Comparison of ENCODE assay signal across 16 cellular contexts in genomic region chr21:21029159-21029558, GRCh38. TPM values are rescaled to one million over a fixed set of nuclear protein-coding genes. Genes with fewer than 3 reads are reported as not detected.
DNase-seq lines count a peak whose midpoint lies in the region; ATAC-seq and TF ChIP-seq lines count a peak whose summit lies in the region.
"Had no signal": no experiment of that assay in that cellular context is flagged by ENCODE, and none has a peak within 500 bp of the region (broad histone marks: within the 10 kb centered on the region; RNA-seq: fewer than 3 reads in every experiment).

No MANE protein-coding gene starts in this region.

- H3K9me3 Mint-ChIP-seq in Caco-2 (ENCODE audit: unreplicated experiment), result no peaks in the 10 kb centered on the region
- H3K9me3 Mint-ChIP-seq in activated naive CD4-positive, alpha-beta T cell treated with anti-CD3 and anti-CD28 coated beads, Interleukin-2, amount 10 ng/mL, durations not matched to agents 7 days and 5 days, result no peaks in the 10 kb centered on the region

- H3K36me3 ChIP-seq in DND-41 (ENCODE audit: insufficient read depth, low read length), result no peaks in the 10 kb centered on the region
- no peaks in the 10 kb centered on the region for H3K36me3 ChIP-seq in stomach
- no peaks in the 10 kb centered on the region for H3K36me3 ChIP-seq in Caco-2 (ENCODE audit: control insufficient read depth, insufficient read depth, low read length)
- H3K36me3 ChIP-seq in left ventricle myocardium inferior, result no peaks in the 10 kb centered on the region
- H3K36me3 ChIP-seq: adrenal gland, heart right ventricle had no signal

- intact Hi-C loops in stomach (cut with DNase I; ENCODE audit: low total_unique reads), result no loop called here
- intact Hi-C loops in Caco-2 (cut with micrococcal nuclease; ENCODE audit: unreplicated experiment), result no loop called here
- intact Hi-C loops in left ventricle myocardium inferior (cut with micrococcal nuclease), result no loop called here

- no peak for TF ChIP-seq CTCF in DND-41 (IDR thresholded peaks at IDR 0.05; ENCODE audit: borderline replicate concordance, extremely low read depth, low read length, poor library complexity, severe bottlenecking)
- no peak for TF ChIP-seq CTCF in choroid plexus epithelial cell (conservative IDR thresholded peaks at IDR 0.05; ENCODE audit: low read depth, low read length)
- no peak for TF ChIP-seq CTCF in stomach (IDR thresholded peaks at IDR 0.05)
- TF ChIP-seq CTCF in Caco-2 (IDR thresholded peaks at IDR 0.05; ENCODE audit: insufficient read depth in 1 of 2, low read depth in 1 of 2, low read length in 1 of 2, severe bottlenecking in 1 of 2, unreplicated experiment in 1 of 2), result no peak
- no peak for TF ChIP-seq CTCF in left ventricle myocardium inferior (IDR thresholded peaks at IDR 0.05; ENCODE audit: borderline replicate concordance)

- H3K4me1 ChIP-seq in DND-41 (ENCODE audit: insufficient read depth, low read length) (no peaks in the 10 kb centered on the region), stomach (no peaks in the 10 kb centered on the region), Caco-2 (no peaks in the 10 kb centered on the region), left ventricle myocardium inferior (no peaks in the 10 kb centered on the region)

- H3K27ac Mint-ChIP-seq in Caco-2 (ENCODE audit: unreplicated experiment), result no peak overlapping the region
- no peak overlapping the region for H3K27ac Mint-ChIP-seq in activated naive CD4-positive, alpha-beta T cell treated with anti-CD3 and anti-CD28 coated beads, Interleukin-2, amount 10 ng/mL, durations not matched to agents 7 days and 5 days
- H3K27ac Mint-ChIP-seq: progenitor cell of endocrine pancreas had no signal

- H3K4me3 ChIP-seq in DND-41 (ENCODE audit: low read depth in 1 of 2, low read length in 2 of 2) (no peak overlapping the region), choroid plexus epithelial cell (ENCODE audit: low read depth, low read length) (no peak overlapping the region), stomach (no peak overlapping the region), Caco-2 (ENCODE audit: low read depth, low read length) (no peak overlapping the region), left ventricle myocardium inferior (no peak overlapping the region)
- H3K4me3 ChIP-seq: adrenal gland, coronary artery, heart right ventricle had no signal

- H3K27ac ChIP-seq in DND-41 (ENCODE audit: low read length), result no peak overlapping the region
- no peak overlapping the region for H3K27ac ChIP-seq in stomach
- no peak overlapping the region for H3K27ac ChIP-seq in left ventricle myocardium inferior (replicated peaks)
- H3K27ac ChIP-seq: adrenal gland, coronary artery, heart right ventricle had no signal

- TF ChIP-seq POLR2A in stomach (IDR thresholded peaks at IDR 0.05), result no peak

- H3K4me2 ChIP-seq in DND-41 (ENCODE audit: insufficient read depth, low read length), result no peak overlapping the region

- POLR2A ChIA-PET in Caco-2 (lab: Charles Lee), result no interaction called here

- H3K27me3 ChIP-seq in DND-41 (ENCODE audit: insufficient read depth, low read length, poor library complexity), result no peaks in the 10 kb centered on the region
- H3K27me3 ChIP-seq in stomach, result no peaks in the 10 kb centered on the region
- no peaks in the 10 kb centered on the region for H3K27me3 ChIP-seq in Caco-2 (replicated peaks; ENCODE audit: control insufficient read depth, insufficient read depth, low read length)
- no peaks in the 10 kb centered on the region for H3K27me3 ChIP-seq in left ventricle myocardium inferior (ENCODE audit: low read depth)
- H3K27me3 ChIP-seq: adrenal gland, heart right ventricle had no signal

- 27 to 47% (median 34%) methylated on average over 2 of the region's 2 CpGs for WGBS in stomach, 5 donors

- no peaks in the 10 kb centered on the region for H3K9me3 ChIP-seq in DND-41 (ENCODE audit: insufficient read depth, low read length, severe bottlenecking)
- H3K9me3 ChIP-seq in stomach, result no peaks in the 10 kb centered on the region
- no peaks in the 10 kb centered on the region for H3K9me3 ChIP-seq in Caco-2
- no peaks in the 10 kb centered on the region for H3K9me3 ChIP-seq in left ventricle myocardium inferior (replicated peaks)
- H3K9me3 ChIP-seq: adrenal gland, heart right ventricle had no signal

- CTCF ChIA-PET in Caco-2 (lab: Charles Lee), result no interaction called here
- CTCF ChIA-PET in activated naive CD4-positive, alpha-beta T cell treated with anti-CD3 and anti-CD28 coated beads, Interleukin-2, amount 10 ng/mL, durations not matched to agents 7 days and 5 days (lab: Charles Lee), result no interaction called here

- no peaks in the 10 kb centered on the region for H3K27me3 Mint-ChIP-seq in Caco-2 (ENCODE audit: insufficient read depth, unreplicated experiment)
- no peaks in the 10 kb centered on the region for H3K27me3 Mint-ChIP-seq in activated naive CD4-positive, alpha-beta T cell treated with anti-CD3 and anti-CD28 coated beads, Interleukin-2, amount 10 ng/mL, durations not matched to agents 7 days and 5 days
- H3K27me3 Mint-ChIP-seq: progenitor cell of endocrine pancreas had no signal

- no peaks in the 10 kb centered on the region for H4K20me1 ChIP-seq in DND-41 (ENCODE audit: insufficient read depth, low read length)

- H3K4me3 Mint-ChIP-seq in Caco-2 (ENCODE audit: unreplicated experiment), result no peak overlapping the region
- H3K4me3 Mint-ChIP-seq in activated naive CD4-positive, alpha-beta T cell treated with anti-CD3 and anti-CD28 coated beads, Interleukin-2, amount 10 ng/mL, durations not matched to agents 7 days and 5 days, result no peak overlapping the region

- BruUV-seq in Caco-2 (replicated peaks; lab: Mats Ljungman, UMichigan), result no TSS peak

- no peaks in the 10 kb centered on the region for H3K36me3 Mint-ChIP-seq in Caco-2 (ENCODE audit: insufficient read depth, unreplicated experiment)
- H3K36me3 Mint-ChIP-seq in activated naive CD4-positive, alpha-beta T cell treated with anti-CD3 and anti-CD28 coated beads, Interleukin-2, amount 10 ng/mL, durations not matched to agents 7 days and 5 days, result no peaks in the 10 kb centered on the region

- H2AFZ ChIP-seq in DND-41 (ENCODE audit: low read depth, low read length), result no peak overlapping the region; the same call in 1 of the 2 replicates

- H3K79me2 ChIP-seq in DND-41 (ENCODE audit: insufficient read depth, low read length), result no peaks in the 10 kb centered on the region

- H3K9ac ChIP-seq in DND-41 (ENCODE audit: low read depth, low read length), result no peak overlapping the region

- H3K4me1 Mint-ChIP-seq in Caco-2 (ENCODE audit: low read depth, unreplicated experiment), result no peaks in the 10 kb centered on the region
- H3K4me1 Mint-ChIP-seq in activated naive CD4-positive, alpha-beta T cell treated with anti-CD3 and anti-CD28 coated beads, Interleukin-2, amount 10 ng/mL, durations not matched to agents 7 days and 5 days, result no peaks in the 10 kb centered on the region

- ATAC-seq in DND-41 (ENCODE audit: insufficient read depth, low read depth), result peak; percentile 47; the same call in 1 of the 3 replicates
- ATAC-seq: HCT116, heart right ventricle had no signal

- no peak for TF ChIP-seq EP300 in stomach (IDR thresholded peaks at IDR 0.05)

- peak; percentile 33 for DNase-seq in DND-41
- peak; percentile 98 for DNase-seq in MV-4-11 (lab: John Stamatoyannopoulos, UW)
- peak; percentile 69 for DNase-seq in SIG-M5 (lab: John Stamatoyannopoulos, UW)
- DNase-seq in choroid plexus epithelial cell (ENCODE audit: low read depth), result peak; percentile 40
- DNase-seq in stomach, result no peak
- DNase-seq in Caco-2, result no peak
- DNase-seq in activated naive CD4-positive, alpha-beta T cell treated with anti-CD3 and anti-CD28 coated beads, Interleukin-2, amount 10 ng/mL, durations not matched to agents 7 days and 5 days, result no peak
- DNase-seq in left ventricle myocardium inferior, result no peak
- DNase-seq: activated CD4-positive, alpha-beta T cell treated with anti-CD3 and anti-CD28 coated beads, Interleukin-2, amount 50 U/mL, for 4 hours; adrenal gland; heart right ventricle; T1000 had no signal

RNA-seq across cellular contexts. Expression of gene NCAM2, which starts 30.9 kb away (rescaled TPM):
- total RNA-seq in stomach, result 10 to 100 TPM in 1 of 5 donors, under 1 TPM in 3, not detected in 1; 0.45 to 11.0 (median 0.73) TPM
- polyA plus RNA-seq in stomach, result under 1 TPM; 0.06 to 0.61 (median 0.30) TPM
- total RNA-seq in Caco-2 (2022), result not detected in 2 replicates
- total RNA-seq in left ventricle myocardium inferior, result 4.4 TPM
- total RNA-seq: epithelial cell of proximal tubule had no signal

Comparison
In these comparisons a context has a peak if more than half of its experiments do, and no peak if none do; other contexts are left out.
1. DNase-seq: peak in DND-41 (single experiment), MV-4-11 (single experiment), SIG-M5 (single experiment) and choroid plexus epithelial cell (single experiment); none in stomach (single experiment), Caco-2 (0 of 2), activated naive CD4-positive, alpha-beta T cell treated with anti-CD3 and anti-CD28 coated beads, Interleukin-2, amount 10 ng/mL, durations not matched to agents 7 days and 5 days (single experiment) and left ventricle myocardium inferior (single experiment).